ENCODE assay signal across 8 cellular contexts in genomic region chr3:19543212-19543841, GRCh38.
DNase-seq lines count a peak whose midpoint lies in the region; ATAC-seq, FAIRE-seq and TF ChIP-seq lines count a peak whose summit lies in the region.

No MANE protein-coding gene starts in this region.

- no peaks in the 10 kb centered on the region for H3K9me3 Mint-ChIP-seq in natural killer cell treated with Interleukin-12 subunit alpha and Interleukin-12 subunit beta and Interleukin-15 and Interleukin-18, amount 100 ng/mL, for 72 hours

- H3K4me1 Mint-ChIP-seq in natural killer cell treated with Interleukin-12 subunit alpha and Interleukin-12 subunit beta and Interleukin-15 and Interleukin-18, amount 100 ng/mL, for 72 hours (ENCODE audit: low read depth in 2 of 2) = peaks cover 0 to 23% of the 10 kb centered on the region in 2 donors

- no peaks in the 10 kb centered on the region for H3K36me3 ChIP-seq in RWPE2 (ENCODE audit: low read depth)
- H3K36me3 ChIP-seq in keratinocyte (ENCODE audit: control insufficient read depth in 2 of 2, extremely low read depth in 1 of 2, insufficient read depth in 2 of 2, low read length in 2 of 2) = no peaks in the 10 kb centered on the region

- no peak overlapping the region for H2AFZ ChIP-seq in keratinocyte (ENCODE audit: control insufficient read depth, low read length)

- H3K4me1 ChIP-seq in RWPE2 (ENCODE audit: insufficient read depth, poor library complexity, severe bottlenecking) = no peaks in the 10 kb centered on the region
- H3K4me1 ChIP-seq in keratinocyte (ENCODE audit: control insufficient read depth, extremely low read depth, insufficient read depth, low read length) = no peaks in the 10 kb centered on the region

- H3K9me3 ChIP-seq in RWPE2 (ENCODE audit: severe bottlenecking) = no peaks in the 10 kb centered on the region
- no peaks in the 10 kb centered on the region for H3K9me3 ChIP-seq in keratinocyte (ENCODE audit: control insufficient read depth, low read depth, low read length)

- no peak overlapping the region for H3K4me3 ChIP-seq in RWPE2 (ENCODE audit: severe bottlenecking)
- H3K4me3 ChIP-seq in keratinocyte (ENCODE audit: control insufficient read depth in 2 of 3, extremely low read depth in 1 of 3, insufficient read depth in 2 of 3, low read depth in 1 of 3, low read length in 3 of 3) = no peak overlapping the region

- H3K4me3 Mint-ChIP-seq in natural killer cell treated with Interleukin-12 subunit alpha and Interleukin-12 subunit beta and Interleukin-15 and Interleukin-18, amount 100 ng/mL, for 72 hours = no peak overlapping the region

- no peaks in the 10 kb centered on the region for H3K9me1 ChIP-seq in keratinocyte (ENCODE audit: control insufficient read depth, extremely low read depth, insufficient read depth, low read length)

- H4K20me1 ChIP-seq in keratinocyte (ENCODE audit: control insufficient read depth, extremely low read depth, insufficient read depth, low read length) = no peaks in the 10 kb centered on the region

- peak; percentile 45 for ATAC-seq in GM21528 (IDR thresholded peaks at IDR 0.05; ENCODE audit: low FRiP score, unreplicated experiment)
- peak; percentile 45 for ATAC-seq in HG03571 (IDR thresholded peaks at IDR 0.05; ENCODE audit: unreplicated experiment)
- peak; percentile 54; the same call in 1 of the 3 replicates for ATAC-seq in RWPE2 (ENCODE audit: low read depth)
- no peak for ATAC-seq in natural killer cell treated with Interleukin-12 subunit alpha and Interleukin-12 subunit beta and Interleukin-15 and Interleukin-18, amount 100 ng/mL, for 72 hours

- TF ChIP-seq CTCF in RWPE2 (IDR thresholded peaks at IDR 0.05; ENCODE audit: poor library complexity, severe bottlenecking) (peak; percentile 74), keratinocyte (optimal IDR thresholded peaks at IDR 0.05 in 1 of 3, IDR thresholded peaks at IDR 0.05 in 1 of 3, conservative IDR thresholded peaks at IDR 0.05 in 1 of 3; ENCODE audit: extremely low read depth in 1 of 3, insufficient read depth in 2 of 3, low read length in 3 of 3) (peak in 2 of 3 experiments; percentile 33 to 36)

- H3K27ac Mint-ChIP-seq in natural killer cell treated with Interleukin-12 subunit alpha and Interleukin-12 subunit beta and Interleukin-15 and Interleukin-18, amount 100 ng/mL, for 72 hours = no peak overlapping the region

- no peak overlapping the region for H3K9ac ChIP-seq in keratinocyte (ENCODE audit: control insufficient read depth, extremely low read depth, insufficient read depth, low read length)

- no peak overlapping the region for H3K4me2 ChIP-seq in keratinocyte (ENCODE audit: control insufficient read depth, extremely low read depth, insufficient read depth, low read depth, low read length)

- no peaks in the 10 kb centered on the region for H3K27me3 Mint-ChIP-seq in natural killer cell treated with Interleukin-12 subunit alpha and Interleukin-12 subunit beta and Interleukin-15 and Interleukin-18, amount 100 ng/mL, for 72 hours

- DNase-seq in DMS153 treated with DMSO at 0.1 percent for 48 hours (lab: John Stamatoyannopoulos, UW; ENCODE audit: unreplicated experiment) = peak; percentile 1
- no peak for DNase-seq in DMS153 (lab: John Stamatoyannopoulos, UW)
- no peak for DNase-seq in RWPE2 (ENCODE audit: low spot score)
- DNase-seq in keratinocyte (ENCODE audit: low read depth, low spot score) = no peak
- no peak for DNase-seq in natural killer cell treated with Interleukin-12 subunit alpha and Interleukin-12 subunit beta and Interleukin-15 and Interleukin-18, amount 100 ng/mL, for 72 hours (ENCODE audit: low spot score)
- no peak for DNase-seq in activated CD4-positive, alpha-beta T cell treated with anti-CD3 and anti-CD28 coated beads, Interleukin-2, amount 50 U/mL, for 48 hours

- dilution Hi-C loops in keratinocyte (cut with MboI; ENCODE audit: extremely low pct_ligation_motif_present, low sequenced_read_pairs) = no loop called here

- H3K27me3 ChIP-seq in RWPE2 (ENCODE audit: insufficient read depth, poor library complexity, severe bottlenecking) = no peaks in the 10 kb centered on the region
- H3K27me3 ChIP-seq in keratinocyte (ENCODE audit: control insufficient read depth, extremely low read depth, insufficient read depth, low read length) = no peaks in the 10 kb centered on the region

- no peak overlapping the region for H3K27ac ChIP-seq in RWPE2 (ENCODE audit: poor library complexity, severe bottlenecking)
- H3K27ac ChIP-seq in keratinocyte (ENCODE audit: control insufficient read depth, insufficient read depth, low read length) = no peak overlapping the region

- H3K36me3 Mint-ChIP-seq in natural killer cell treated with Interleukin-12 subunit alpha and Interleukin-12 subunit beta and Interleukin-15 and Interleukin-18, amount 100 ng/mL, for 72 hours = no peaks in the 10 kb centered on the region

- no peak for FAIRE-seq in keratinocyte (lab: Jason Lieb, UNC)

- no peaks in the 10 kb centered on the region for H3K79me2 ChIP-seq in keratinocyte (ENCODE audit: control insufficient read depth, insufficient read depth, low read length)

Comparison
In these comparisons a context has a peak if more than half of its experiments do, and no peak if none do; other contexts are left out.
1. ATAC-seq: peak in GM21528 (single experiment), HG03571 (single experiment) and RWPE2 (single experiment); none in natural killer cell treated with Interleukin-12 subunit alpha and Interleukin-12 subunit beta and Interleukin-15 and Interleukin-18, amount 100 ng/mL, for 72 hours (0 of 2).